ENCODE assay signal across 23 cellular contexts in the genomic region with DNA sequence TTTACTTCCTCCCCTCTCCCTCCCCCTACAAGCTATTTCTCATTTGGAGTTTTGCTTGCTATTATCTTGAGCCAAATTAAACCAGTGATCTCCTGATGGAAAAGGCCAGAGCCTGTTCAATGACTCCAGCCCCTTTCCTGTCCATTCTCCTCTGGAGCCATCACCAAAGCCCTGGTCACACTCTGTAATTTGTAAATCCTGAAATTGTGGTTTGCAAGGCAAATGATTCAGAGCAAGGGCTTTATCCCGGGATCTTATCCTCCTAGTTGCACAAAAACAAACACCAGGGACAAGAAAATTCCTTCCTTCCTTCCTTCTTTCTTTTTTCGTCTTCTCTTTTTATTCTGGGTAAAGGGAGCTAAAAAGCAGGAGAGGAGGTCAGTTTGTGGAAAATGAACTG.
DNase-seq lines count a peak whose midpoint lies in the region; ATAC-seq and TF ChIP-seq lines count a peak whose summit lies in the region.
"Had no signal": no experiment of that assay in that cellular context is flagged by ENCODE, and none has a peak within 500 bp of the region (broad histone marks: within the 10 kb centered on the region; RNA-seq: fewer than 3 reads in every experiment).

No MANE protein-coding gene starts in this region.

- ATAC-seq in mucosa of descending colon: no peak
- ATAC-seq: activated CD8-positive, alpha-beta T cell treated with anti-CD3 and anti-CD28 coated beads for 36 hours; activated T-cell treated with anti-CD3 and anti-CD28 coated beads, Interleukin-2, amount 50 U/mL, for 72 hours; left ventricle myocardium superior; right cardiac atrium had no signal

- no peak overlapping the region for H3K4me3 ChIP-seq in ectodermal cell (ENCODE audit: insufficient read depth, low read depth, low read length)
- H3K4me3 ChIP-seq in dorsolateral prefrontal cortex: no peak overlapping the region
- no peak overlapping the region for H3K4me3 ChIP-seq in mucosa of descending colon
- H3K4me3 ChIP-seq: ovary, PC-9, SJSA1, testis had no signal

- H3K27me3 Mint-ChIP-seq in neural crest cell (ENCODE audit: low read depth): no peaks in the 10 kb centered on the region
- H3K27me3 Mint-ChIP-seq: activated B cell treated with CpG ODN at 0.5 μM for 24 hours; activated CD8-positive, alpha-beta T cell treated with anti-CD3 and anti-CD28 coated beads for 36 hours had no signal

- H3K9me3 ChIP-seq in ES-I3 (ENCODE audit: control insufficient read depth, insufficient read depth, low read length): no peaks in the 10 kb centered on the region
- H3K9me3 ChIP-seq in ectodermal cell (ENCODE audit: control insufficient read depth, low read length): no peaks in the 10 kb centered on the region
- H3K9me3 ChIP-seq in mucosa of descending colon: no peaks in the 10 kb centered on the region
- H3K9me3 ChIP-seq: ovary, SJSA1, testis had no signal

- H3K27ac ChIP-seq in ectodermal cell (ENCODE audit: insufficient read depth, low read depth, low read length, poor library complexity, severe bottlenecking) (peak overlapping the region; percentile 95), dorsolateral prefrontal cortex (no peak overlapping the region)
- H3K27ac ChIP-seq: ovary, PC-9, SJSA1 had no signal

- WGBS in ectodermal cell, 2 experiments: 0 to 5% methylated on average over 1 of the region's 2 CpGs

- peaks cover 63% of the 10 kb centered on the region for H3K4me1 Mint-ChIP-seq in neural crest cell
- H3K4me1 Mint-ChIP-seq: immature natural killer cell had no signal

- peak overlapping the region; percentile 92 for H3K27ac Mint-ChIP-seq in neural crest cell (ENCODE audit: unreplicated experiment)
- H3K27ac Mint-ChIP-seq: activated B cell treated with CpG ODN at 0.5 μM for 24 hours; activated CD8-positive, alpha-beta T cell treated with anti-CD3 and anti-CD28 coated beads for 36 hours; activated T-cell treated with anti-CD3 and anti-CD28 coated beads, Interleukin-2, amount 50 U/mL, for 72 hours; immature natural killer cell; T-helper 2 cell treated with Interferon-gamma antibody and Interleukin-4, amounts not matched to agents 5 μg/mL and 100 μg/mL, for 36 hours had no signal

- peaks cover 4% of the 10 kb centered on the region for H3K36me3 Mint-ChIP-seq in neural crest cell (ENCODE audit: low read depth)
- H3K36me3 Mint-ChIP-seq: immature natural killer cell had no signal

- peak overlapping the region; percentile 77 for H3K4me3 Mint-ChIP-seq in neural crest cell
- H3K4me3 Mint-ChIP-seq: activated B cell treated with CpG ODN at 0.5 μM for 24 hours; activated CD8-positive, alpha-beta T cell treated with anti-CD3 and anti-CD28 coated beads for 36 hours; immature natural killer cell; T-helper 2 cell treated with Interferon-gamma antibody and Interleukin-4, amounts not matched to agents 5 μg/mL and 100 μg/mL, for 36 hours had no signal

- no peaks in the 10 kb centered on the region for H3K9me3 Mint-ChIP-seq in neural crest cell
- H3K9me3 Mint-ChIP-seq: activated B cell treated with CpG ODN at 0.5 μM for 24 hours; activated CD8-positive, alpha-beta T cell treated with anti-CD3 and anti-CD28 coated beads for 36 hours; activated T-cell treated with anti-CD3 and anti-CD28 coated beads, Interleukin-2, amount 50 U/mL, for 72 hours; T-helper 2 cell treated with Interferon-gamma antibody and Interleukin-4, amounts not matched to agents 5 μg/mL and 100 μg/mL, for 36 hours had no signal

- intact Hi-C loops in dorsolateral prefrontal cortex (cut with DNase I): no loop called here
- intact Hi-C loops in mucosa of descending colon (cut with DNase I, micrococcal nuclease): no loop called here

- H3K27me3 ChIP-seq in ectodermal cell (ENCODE audit: control insufficient read depth, insufficient read depth, low read length, poor library complexity, severe bottlenecking) (no peaks in the 10 kb centered on the region), dorsolateral prefrontal cortex (no peaks in the 10 kb centered on the region)
- H3K27me3 ChIP-seq: SJSA1, testis had no signal

- TF ChIP-seq CTCF in neural crest cell (conservative IDR thresholded peaks at IDR 0.05) (no peak), dorsolateral prefrontal cortex (IDR thresholded peaks at IDR 0.05 in 54 of 56, conservative IDR thresholded peaks at IDR 0.05 in 2 of 56; ENCODE audit: low read depth in 1 of 56, partially characterized antibody in 56 of 56) (no peak), mucosa of descending colon (IDR thresholded peaks at IDR 0.05) (no peak), GM20000 (IDR thresholded peaks at IDR 0.05; ENCODE audit: extremely low read depth, missing control alignments) (no peak)

- DNase-seq in NCI-H526 (lab: John Stamatoyannopoulos, UW) (peak; percentile 72 to 85), neural crest cell (ENCODE audit: low read depth, low spot score) (no peak), dorsolateral prefrontal cortex (no peak), mucosa of descending colon (no peak), GM20000 (ENCODE audit: low spot score) (no peak)
- DNase-seq: activated B cell treated with CpG ODN at 0.5 μM for 24 hours; activated CD8-positive, alpha-beta T cell treated with anti-CD3 and anti-CD28 coated beads for 36 hours; activated T-cell treated with anti-CD3 and anti-CD28 coated beads, Interleukin-2, amount 50 U/mL, for 72 hours; effector memory CD4-positive, alpha-beta T cell; immature natural killer cell; left ventricle myocardium superior; NCI-H1417 treated with DMSO at 0.1 percent for 48 hours; NCI-H2171; NCI-H774; ovary; PC-9; right cardiac atrium; stimulated activated CD4-positive, alpha-beta T cell treated with anti-CD3 and anti-CD28 coated beads, Interleukin-15, amount 100 ng/mL, for 24 hours had no signal

- H3K4me1 ChIP-seq in ES-I3 (ENCODE audit: insufficient read depth, low read length) (peaks cover 39% of the 10 kb centered on the region), ectodermal cell (ENCODE audit: control insufficient read depth, insufficient read depth, low read length) (peaks cover 32% of the 10 kb centered on the region), mucosa of descending colon (ENCODE audit: low read depth) (no peaks in the 10 kb centered on the region)
- H3K4me1 ChIP-seq: SJSA1 had no signal

- H3K36me3 ChIP-seq in ES-I3 (ENCODE audit: insufficient read depth, low read length): no peaks in the 10 kb centered on the region
- H3K36me3 ChIP-seq in ectodermal cell (ENCODE audit: control insufficient read depth, insufficient read depth, low read length): no peaks in the 10 kb centered on the region
- no peaks in the 10 kb centered on the region for H3K36me3 ChIP-seq in mucosa of descending colon (ENCODE audit: low read depth)
- H3K36me3 ChIP-seq: ovary, SJSA1 had no signal

- H3K9ac ChIP-seq in ES-I3 (ENCODE audit: low read depth, low read length): peak overlapping the region; percentile 12; the same call in 1 of the 2 replicates

Comparison
In these comparisons a context has a peak if more than half of its experiments do, and no peak if none do; other contexts are left out.
1. DNase-seq: peak in NCI-H526 (2 of 2); none in neural crest cell (single experiment), dorsolateral prefrontal cortex (0 of 10), mucosa of descending colon (0 of 3) and GM20000 (single experiment).